In the genomic region with DNA sequence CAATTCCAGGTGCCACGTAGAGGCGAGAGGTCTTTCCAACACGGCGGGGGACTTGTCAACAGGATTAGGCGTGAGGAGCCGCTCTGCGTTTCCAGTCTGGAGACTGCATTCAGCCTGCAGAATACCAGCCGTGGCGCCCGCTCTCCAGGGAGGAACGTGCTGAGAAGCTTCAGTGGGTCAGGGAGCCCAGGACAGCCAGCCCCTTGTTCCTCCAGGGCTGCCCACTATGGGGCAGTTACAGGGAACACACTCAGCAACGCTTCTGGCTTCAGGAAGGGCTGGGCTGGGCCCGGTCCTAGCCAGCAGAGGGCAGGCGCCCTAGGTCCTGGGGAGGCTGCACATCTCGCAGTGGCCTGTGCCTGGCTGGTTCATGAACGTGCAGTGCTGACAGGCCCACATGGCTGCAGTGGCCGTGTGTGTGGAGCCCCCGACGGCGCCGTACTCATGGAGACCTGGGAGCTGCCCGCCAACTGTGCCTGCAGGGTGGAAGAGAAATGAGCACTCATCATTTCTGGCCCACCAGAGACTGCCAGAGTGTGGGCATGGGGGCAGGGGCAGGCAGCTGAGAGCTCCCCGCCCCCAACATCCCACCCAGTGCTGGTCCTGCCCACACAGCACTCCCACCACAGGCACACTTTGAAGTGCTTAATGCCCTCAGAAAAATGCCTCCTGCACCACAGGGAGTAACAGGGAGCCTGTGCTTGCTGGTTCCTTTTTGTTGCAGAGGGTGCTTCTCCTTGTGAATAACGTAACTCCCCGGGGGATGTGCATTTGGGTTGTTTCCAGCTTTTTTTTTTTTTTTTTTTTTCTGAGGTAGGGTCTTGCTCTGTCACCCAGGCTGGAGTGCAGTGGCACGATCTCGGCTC, we compare ENCODE assay signal across 15 cellular contexts. TPM values are rescaled to one million over a fixed set of nuclear protein-coding genes. Genes with fewer than 3 reads are reported as not detected.
DNase-seq lines count a peak whose midpoint lies in the region; ATAC-seq, FAIRE-seq and TF ChIP-seq lines count a peak whose summit lies in the region.
"Had no signal": no experiment of that assay in that cellular context is flagged by ENCODE, and none has a peak within 500 bp of the region (broad histone marks: within the 10 kb centered on the region; RNA-seq: fewer than 3 reads in every experiment).

No MANE protein-coding gene starts in this region.

- peaks cover 84% of the 10 kb centered on the region for H3K36me3 ChIP-seq in BLaER1
- no peaks in the 10 kb centered on the region for H3K36me3 ChIP-seq in CD8-positive, alpha-beta memory T cell (ENCODE audit: insufficient read depth, low read length)

- H4K20me1 ChIP-seq in BLaER1, result 0 out of 2 replicates have a peak, but pooled peaks cover 4% of the 10 kb centered on the region

- peaks cover 0 to 55% (median 7%) of the 10 kb centered on the region in 3 donors for H3K36me3 Mint-ChIP-seq in CD8-positive, alpha-beta memory T cell

- H3K27ac Mint-ChIP-seq in CD8-positive, alpha-beta memory T cell, result peak overlapping the region in 1 of 8 donors; percentile 43

- ATAC-seq in left colon (peak; percentile 20), foreskin keratinocyte (no peak)

- H3K4me2 ChIP-seq in BLaER1, result no peak overlapping the region

- no peak overlapping the region for H3K4me3 Mint-ChIP-seq in CD8-positive, alpha-beta memory T cell
- H3K4me3 Mint-ChIP-seq: immature natural killer cell had no signal

- no peaks in the 10 kb centered on the region for H3K27me3 ChIP-seq in BLaER1
- H3K27me3 ChIP-seq in foreskin keratinocyte, result no peaks in the 10 kb centered on the region
- H3K27me3 ChIP-seq in CD8-positive, alpha-beta memory T cell (ENCODE audit: insufficient read depth, low read length, poor library complexity, severe bottlenecking), result no peaks in the 10 kb centered on the region
- H3K27me3 ChIP-seq: neutrophil, thyroid gland had no signal

- TF ChIP-seq CTCF in LNCaP clone FGC (IDR thresholded peaks at IDR 0.05; ENCODE audit: control insufficient read depth, extremely low read depth, insufficient read depth) (0 out of 2 replicates have a peak, but pooled peaks have one; percentile 16), foreskin keratinocyte (conservative IDR thresholded peaks at IDR 0.05) (no peak)

- peaks cover 3 to 4% (median 3%) of the 10 kb centered on the region in 3 donors for H3K4me1 Mint-ChIP-seq in CD8-positive, alpha-beta memory T cell

- POLR2A ChIA-PET in CD8-positive, alpha-beta memory T cell (lab: Charles Lee), result no interaction called here

- H3K9me3 Mint-ChIP-seq in CD8-positive, alpha-beta memory T cell, result no peaks in the 10 kb centered on the region
- H3K9me3 Mint-ChIP-seq: immature natural killer cell had no signal

- H3K27ac ChIP-seq in BLaER1 (peak overlapping the region; percentile 22; the same call in 1 of the 2 replicates), foreskin keratinocyte (no peak overlapping the region)
- H3K27ac ChIP-seq in CD8-positive, alpha-beta memory T cell (ENCODE audit: low read depth, low read length), result no peak overlapping the region
- H3K27ac ChIP-seq: thyroid gland had no signal

- H3K9me3 ChIP-seq in BLaER1, result no peaks in the 10 kb centered on the region
- H3K9me3 ChIP-seq in CD8-positive, alpha-beta memory T cell (ENCODE audit: low read length), result no peaks in the 10 kb centered on the region
- H3K9me3 ChIP-seq: neutrophil, thyroid gland had no signal

- H3K27me3 Mint-ChIP-seq in CD8-positive, alpha-beta memory T cell, result no peaks in the 10 kb centered on the region

- no peak for FAIRE-seq in GM19239 (lab: Jason Lieb, UNC)
- FAIRE-seq: H54 had no signal

- intact Hi-C loops in left colon (cut with DNase I, micrococcal nuclease), result no loop called here

- H3K4me3 ChIP-seq in BLaER1, result no peak overlapping the region
- no peak overlapping the region for H3K4me3 ChIP-seq in LNCaP clone FGC (ENCODE audit: low read depth, low read length)
- no peak overlapping the region for H3K4me3 ChIP-seq in CD8-positive, alpha-beta memory T cell (ENCODE audit: low read length)
- H3K4me3 ChIP-seq: thyroid gland had no signal

- DNase-seq in LNCaP clone FGC (ENCODE audit: low read depth) (no peak), astrocyte of the hippocampus (ENCODE audit: low read depth, low spot score) (peak; percentile 47), left colon (no peak), GM19239 (ENCODE audit: insufficient read length, low spot score) (no peak), foreskin keratinocyte (no peak), NCI-H128 (lab: John Stamatoyannopoulos, UW; ENCODE audit: unreplicated experiment) (no peak)
- DNase-seq in CD8-positive, alpha-beta memory T cell, result no peak
- DNase-seq: activated CD4-positive, CD25-positive, alpha-beta regulatory T cell treated with anti-CD3 and anti-CD28 coated beads, Interleukin-2, amount 50 U/mL, for 72 hours; activated naive CD4-positive, alpha-beta T cell treated with Interleukin-2 at 50 U/mL for 16 hours; immature natural killer cell; OCI-M1; thyroid gland had no signal

- H3K4me1 ChIP-seq in BLaER1, result peaks cover 31% of the 10 kb centered on the region
- H3K4me1 ChIP-seq in foreskin keratinocyte, result peaks cover under 1% of the 10 kb centered on the region
- H3K4me1 ChIP-seq in CD8-positive, alpha-beta memory T cell (ENCODE audit: insufficient read depth, low read length), result peaks cover 3% of the 10 kb centered on the region

- H3K9ac ChIP-seq in BLaER1, result no peak overlapping the region

- CTCF ChIA-PET in CD8-positive, alpha-beta memory T cell (lab: Charles Lee), result no interaction called here

RNA-seq across cellular contexts. Expression of gene FAAP100, which starts 7.0 kb away (rescaled TPM):
- total RNA-seq in left colon (10 to 100 TPM; 25.4 to 28.8 TPM), foreskin keratinocyte (17.3 and 19.9 TPM in 2 replicates)
- 14.9 and 15.9 TPM in 2 replicates for polyA plus RNA-seq in foreskin keratinocyte
- total RNA-seq in CD8-positive, alpha-beta memory T cell, result 10 to 100 TPM; 52.5 to 55.3 TPM
- polyA plus RNA-seq in CD8-positive, alpha-beta memory T cell, result 19.2 TPM

RNA-seq across cellular contexts. Expression of gene FSCN2, which starts 31.0 kb away (rescaled TPM):
- total RNA-seq in left colon (1 to 10 TPM; 2.3 to 4.9 TPM), foreskin keratinocyte (not detected in 2 replicates)
- not detected in 2 replicates for polyA plus RNA-seq in foreskin keratinocyte
- under 1 TPM; 0.46 to 0.49 TPM for total RNA-seq in CD8-positive, alpha-beta memory T cell
- not detected for polyA plus RNA-seq in CD8-positive, alpha-beta memory T cell

RNA-seq across cellular contexts. Expression of gene ACTG1, which starts 46.6 kb away (rescaled TPM):
- total RNA-seq in left colon, result 1,000 to 10,000 TPM; 3,767 to 4,413 TPM
- 3,185 and 3,808 TPM in 2 replicates for total RNA-seq in foreskin keratinocyte
- polyA plus RNA-seq in foreskin keratinocyte, result 3,262 and 3,802 TPM in 2 replicates
- total RNA-seq in CD8-positive, alpha-beta memory T cell, result 1,000 to 10,000 TPM; 5,175 to 5,190 TPM
- 1,950 TPM for polyA plus RNA-seq in CD8-positive, alpha-beta memory T cell
